13 cellular contexts compared by ENCODE assay signal in genomic region chr21:42570841-42571387, GRCh38. TPM values are rescaled to one million over a fixed set of nuclear protein-coding genes. Genes with fewer than 3 reads are reported as not detected.
DNase-seq lines count a peak whose midpoint lies in the region; ATAC-seq and TF ChIP-seq lines count a peak whose summit lies in the region.
"Had no signal": no experiment of that assay in that cellular context is flagged by ENCODE, and none has a peak within 500 bp of the region (broad histone marks: within the 10 kb centered on the region; RNA-seq: fewer than 3 reads in every experiment).

No MANE protein-coding gene starts in this region.

- in situ Hi-C loops in Caki2 (cut with HindIII; ENCODE audit: low pct_unique_long_range_greater_than_20kb, low sequenced_read_pairs) = no loop called here

- H3K27me3 Mint-ChIP-seq in brain (peaks cover 4% of the 10 kb centered on the region), neural progenitor cell (ENCODE audit: insufficient read depth, low read depth) (peaks cover 3% of the 10 kb centered on the region)

- H3K27me3 ChIP-seq in neural progenitor cell = no peaks in the 10 kb centered on the region
- H3K27me3 ChIP-seq: MG63, SJCRH30 had no signal

- H3K27ac ChIP-seq in neural progenitor cell (no peak overlapping the region), OCI-LY7 (ENCODE audit: low read depth, low read length, poor library complexity, severe bottlenecking) (no peak overlapping the region)
- H3K27ac ChIP-seq: SJCRH30 had no signal

- no TSS peak for BruUV-seq in OCI-LY7 (replicated peaks; lab: Mats Ljungman, UMichigan)

- H4K20me1 ChIP-seq in neural progenitor cell (ENCODE audit: low read depth) (no peaks in the 10 kb centered on the region), OCI-LY7 (ENCODE audit: insufficient read depth, low read length) (no peaks in the 10 kb centered on the region)

- peaks cover 54% of the 10 kb centered on the region for H3K36me3 Mint-ChIP-seq in brain
- H3K36me3 Mint-ChIP-seq in neural progenitor cell = peaks cover 8% of the 10 kb centered on the region

- H3K4me2 ChIP-seq in neural progenitor cell = peak overlapping the region; percentile 60
- H3K4me2 ChIP-seq in OCI-LY7 (ENCODE audit: low read length) = no peak overlapping the region

- H3K79me2 ChIP-seq in neural progenitor cell (ENCODE audit: low read depth) (no peaks in the 10 kb centered on the region), OCI-LY7 (ENCODE audit: insufficient read depth, low read depth, low read length) (no peaks in the 10 kb centered on the region)

- peak; percentile 71 for DNase-seq in Caki2 (ENCODE audit: low read depth)
- DNase-seq in NCI-H1105 treated with DMSO at 0.1 percent for 48 hours (lab: John Stamatoyannopoulos, UW) = peak; percentile 66
- peak; percentile 91 for DNase-seq in neural progenitor cell (ENCODE audit: low spot score)
- DNase-seq in activated CD4-positive, alpha-beta T cell treated with anti-CD3 and anti-CD28 coated beads, Interleukin-2, amount 50 U/mL, for 48 hours = no peak
- DNase-seq in SW480 (ENCODE audit: low spot score) = no peak
- DNase-seq in OCI-LY7 (ENCODE audit: low spot score) = no peak
- DNase-seq: Calu3; mammary epithelial cell; MG63; stimulated activated CD8-positive, alpha-beta memory T cell treated with anti-CD3 and anti-CD28 coated beads, Interleukin-4, amount 100 ng/mL, for 48 hours had no signal

- H3K4me1 Mint-ChIP-seq in brain (peaks cover 28% of the 10 kb centered on the region), neural progenitor cell (peaks cover 27% of the 10 kb centered on the region)

- intact Hi-C loops in OCI-LY7 (cut with micrococcal nuclease; ENCODE audit: unreplicated experiment) = loop anchor here (10.0 kb wide), 1 partner anchor 64 kb away; no protein-coding TSS in a partner anchor

- H3K9ac ChIP-seq in neural progenitor cell = no peak overlapping the region

- H3K9me3 Mint-ChIP-seq in brain (peaks cover 0 to 5% (median 2%) of the 10 kb centered on the region in 5 experiments), neural progenitor cell (peaks cover 3% of the 10 kb centered on the region)

- H3K4me3 Mint-ChIP-seq in brain (peak overlapping the region in 1 of 5 experiments; percentile 28), neural progenitor cell (peak overlapping the region; percentile 38)

- H3F3A ChIP-seq in neural progenitor cell (ENCODE audit: low read depth) = no peaks in the 10 kb centered on the region

- H3K27ac Mint-ChIP-seq in brain (peak overlapping the region; percentile 6 to 96 (median 66)), neural progenitor cell (peak overlapping the region; percentile 95)

- no peak for TF ChIP-seq CTCF in brain (conservative IDR thresholded peaks at IDR 0.05)
- TF ChIP-seq CTCF in neural progenitor cell (IDR thresholded peaks at IDR 0.05) = no peak
- TF ChIP-seq CTCF in OCI-LY7 (conservative IDR thresholded peaks at IDR 0.05; ENCODE audit: low read length) = no peak

- H3K9me3 ChIP-seq in neural progenitor cell (ENCODE audit: low read depth) (no peaks in the 10 kb centered on the region), OCI-LY7 (ENCODE audit: low read length) (0 out of 2 replicates have a peak, but pooled peaks cover 7% of the 10 kb centered on the region)
- H3K9me3 ChIP-seq: MG63, SJCRH30 had no signal

- H3K4me3 ChIP-seq in neural progenitor cell (no peak overlapping the region), OCI-LY7 (ENCODE audit: low read depth, low read length, poor library complexity, severe bottlenecking) (no peak overlapping the region)
- H3K4me3 ChIP-seq: MG63, SJCRH30 had no signal

- H2AFZ ChIP-seq in neural progenitor cell (replicated peaks) (peak overlapping the region; percentile 42), OCI-LY7 (ENCODE audit: low read length) (no peak overlapping the region)

- CTCF ChIA-PET in OCI-LY7 (lab: Charles Lee; ENCODE audit: unreplicated experiment) = no interaction called here

- no peaks in the 10 kb centered on the region for H3K9me2 ChIP-seq in OCI-LY7 (ENCODE audit: insufficient read depth, low read length)

- H3K4me1 ChIP-seq in neural progenitor cell = peaks cover 14% of the 10 kb centered on the region
- no peaks in the 10 kb centered on the region for H3K4me1 ChIP-seq in OCI-LY7 (ENCODE audit: insufficient read depth, low read length, poor library complexity, severe bottlenecking)
- H3K4me1 ChIP-seq: SJCRH30 had no signal

- no peak for ATAC-seq in GM19351 (IDR thresholded peaks at IDR 0.05; ENCODE audit: unreplicated experiment)

- H3K36me3 ChIP-seq in neural progenitor cell (no peaks in the 10 kb centered on the region), OCI-LY7 (ENCODE audit: insufficient read depth, low read length) (peaks cover 35% of the 10 kb centered on the region)
- H3K36me3 ChIP-seq: MG63, SJCRH30 had no signal

- POLR2A ChIA-PET in OCI-LY7 (lab: Charles Lee) = no interaction called here

RNA-seq across cellular contexts. Expression of gene SLC37A1, which starts 57.3 kb away (rescaled TPM):
- 39.8 and 101 TPM in 2 replicates for total RNA-seq in Caki2 (2014; rRNA removed; shearing (Covaris generic); ENCODE audit: low replicate concordance)
- polyA plus RNA-seq in brain (ENCODE audit: insufficient read depth, low read depth, low replicate concordance) = 36.1 TPM
- total RNA-seq in neural progenitor cell (ENCODE audit: low replicate concordance) (1.2 and 6.1 TPM in 2 replicates), OCI-LY7 (2022) (22.5 and 29.4 TPM in 2 replicates)
- total RNA-seq in OCI-LY7 (2014; rRNA removed; shearing (Covaris generic)) = 20.5 and 27.6 TPM in 2 replicates
- total RNA-seq: SJCRH30 had no signal

Comparison
In these comparisons a context has a peak if more than half of its experiments do, and no peak if none do; other contexts are left out.
1. DNase-seq: peak in Caki2 (single experiment), NCI-H1105 treated with DMSO at 0.1 percent for 48 hours (single experiment) and neural progenitor cell (single experiment); none in activated CD4-positive, alpha-beta T cell treated with anti-CD3 and anti-CD28 coated beads, Interleukin-2, amount 50 U/mL, for 48 hours (0 of 2), SW480 (single experiment) and OCI-LY7 (single experiment).